Comparison of ENCODE assay signal across 8 cellular contexts in the genomic region with DNA sequence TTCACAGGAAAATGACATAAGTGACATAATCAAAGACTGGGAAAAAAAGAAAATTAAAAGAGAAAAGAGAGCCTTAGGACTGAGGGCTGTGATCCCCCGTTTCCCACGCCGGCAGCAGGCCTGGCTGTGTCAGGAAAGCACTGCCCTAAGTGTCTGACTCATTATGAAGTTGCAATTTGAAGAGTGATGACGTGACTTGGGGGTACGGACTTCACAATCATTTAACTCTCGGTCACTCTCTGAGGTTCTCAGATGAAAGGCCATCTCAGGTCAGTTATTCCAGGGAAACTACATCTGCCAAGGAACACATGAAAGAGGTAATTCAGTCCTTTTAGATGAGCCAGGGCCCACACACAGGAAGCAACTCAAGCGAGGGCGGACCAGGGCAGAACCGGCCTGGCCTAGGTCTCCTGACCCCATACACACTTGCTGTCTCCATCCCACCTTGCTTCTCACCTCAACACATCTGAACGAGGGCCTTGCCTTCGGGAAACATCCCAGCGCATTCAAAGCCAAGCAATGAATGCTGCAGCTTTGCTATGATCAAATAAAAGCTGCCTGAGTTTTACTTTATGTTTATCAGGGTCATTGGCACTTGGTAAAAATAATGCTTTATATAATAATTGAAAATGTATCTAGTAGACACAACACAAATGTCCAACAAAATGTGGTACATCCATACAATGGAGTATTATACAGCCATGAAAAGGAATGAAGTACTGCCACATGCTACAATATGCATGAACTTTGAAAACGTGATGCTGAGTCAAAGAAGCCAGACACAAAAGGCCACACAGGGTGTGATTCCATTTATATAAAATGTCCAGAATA.
DNase-seq lines count a peak whose midpoint lies in the region; ATAC-seq and TF ChIP-seq lines count a peak whose summit lies in the region.

No MANE protein-coding gene starts in this region.

- H3K4me1 ChIP-seq in tibial artery, result peaks cover 0 to 81% (median 48%) of the 10 kb centered on the region in 4 donors

- no peaks in the 10 kb centered on the region for H3K9me3 ChIP-seq in tibial artery

- no peaks in the 10 kb centered on the region for H3K27me3 ChIP-seq in tibial artery

- TF ChIP-seq CTCF in AG04449 (IDR thresholded peaks at IDR 0.05; ENCODE audit: insufficient read depth, low read length, missing control alignments), result no peak
- TF ChIP-seq CTCF in tibial artery (IDR thresholded peaks at IDR 0.05), result no peak

- H3K4me3 ChIP-seq in AG04449 (ENCODE audit: low read depth, low read length), result peak overlapping the region; percentile 33
- H3K4me3 ChIP-seq in tibial artery, result no peak overlapping the region

- H3K27ac ChIP-seq in tibial artery, result peak overlapping the region; percentile 89 to 98

- intact Hi-C loops in tibial artery (cut with DNase I; ENCODE audit: low total_unique reads), result loop anchor here (2.0 to 5.0 kb wide), 4 partner anchors 52 to 292 kb away; a partner anchor contains a TSS

- peak; percentile 26 for ATAC-seq in HG02885 (IDR thresholded peaks at IDR 0.05; ENCODE audit: poor library complexity, unreplicated experiment)

- H3K36me3 ChIP-seq in tibial artery, result peaks cover 0 to 7% (median 0%) of the 10 kb centered on the region in 3 donors

- CTCF ChIA-PET in AG04449 (lab: Yijun Ruan, JAX), result no interaction called here

- DNase-seq in AG04449 (ENCODE audit: low read depth, low spot score), result peak; percentile 98
- DNase-seq in astrocyte of the hippocampus (ENCODE audit: low read depth, low spot score), result peak; percentile 95
- DNase-seq in kidney tubule cell (ENCODE audit: low spot score), result peak; percentile 92
- DNase-seq in tibial artery, result peak; percentile 74 to 85
- no peak for DNase-seq in DMS79 (lab: John Stamatoyannopoulos, UW)
- DNase-seq in NCI-H1436 treated with DMSO at 0.1 percent for 48 hours (lab: John Stamatoyannopoulos, UW), result no peak
- DNase-seq in NOMO-1 (lab: John Stamatoyannopoulos, UW; ENCODE audit: unreplicated experiment in 2 of 2), result no peak

- POLR2A ChIA-PET in AG04449 (lab: Yijun Ruan, JAX), result no interaction called here

Comparison
In these comparisons a context has a peak if more than half of its experiments do, and no peak if none do; other contexts are left out.
1. DNase-seq: peak in AG04449 (single experiment), astrocyte of the hippocampus (single experiment), kidney tubule cell (single experiment) and tibial artery (2 of 2); none in DMS79 (single experiment), NCI-H1436 treated with DMSO at 0.1 percent for 48 hours (single experiment) and NOMO-1 (0 of 2).